9 cellular contexts compared by ENCODE assay signal in genomic region chr4:26083987-26084386, GRCh38.
DNase-seq lines count a peak whose midpoint lies in the region; ATAC-seq, FAIRE-seq and TF ChIP-seq lines count a peak whose summit lies in the region.
"Had no signal": no experiment of that assay in that cellular context is flagged by ENCODE, and none has a peak within 500 bp of the region (broad histone marks: within the 10 kb centered on the region; RNA-seq: fewer than 3 reads in every experiment).

No MANE protein-coding gene starts in this region.

- intact Hi-C loops in aorta (cut with DNase I) = loop anchor here (5.0 to 10.0 kb wide), 4 partner anchors 62 to 331 kb away; no protein-coding TSS in a partner anchor

- FAIRE-seq in H54 (lab: Jason Lieb, UNC) = peak; percentile 91
- FAIRE-seq: A549 had no signal

- no peak for TF ChIP-seq CTCF in fibroblast of the aortic adventitia (IDR thresholded peaks at IDR 0.05; ENCODE audit: insufficient read depth, low read length)

- H3K4me1 ChIP-seq in aorta (ENCODE audit: control insufficient read depth in 1 of 2, insufficient read depth in 2 of 2, low read length in 2 of 2) = no peaks in the 10 kb centered on the region
- H3K4me1 ChIP-seq: A549 had no signal

- ATAC-seq in aorta (ENCODE audit: low FRiP score) = no peak
- ATAC-seq: A549 had no signal

- no peak for TF ChIP-seq POLR2A in H54 (IDR thresholded peaks at IDR 0.05; ENCODE audit: low read depth, low read length)

- no peaks in the 10 kb centered on the region for H3K36me3 ChIP-seq in aorta (ENCODE audit: control insufficient read depth in 1 of 2, insufficient read depth in 2 of 2, low read length in 1 of 2)

- H3K9me3 ChIP-seq in aorta (ENCODE audit: control insufficient read depth, low read length) = no peaks in the 10 kb centered on the region
- H3K9me3 ChIP-seq: A549 had no signal

- no peak overlapping the region for H3K4me3 ChIP-seq in fibroblast of the aortic adventitia (ENCODE audit: low read depth, low read length)
- no peak overlapping the region for H3K4me3 ChIP-seq in aorta (ENCODE audit: low read length in 2 of 2)
- H3K4me3 ChIP-seq: A549 had no signal

- 61 to 69% methylated on average over 4 of the region's 4 CpGs for WGBS in aorta, 2 donors

- DNase-seq in NCI-H2029 (lab: John Stamatoyannopoulos, UW) = peak; percentile 60
- no peak for DNase-seq in NCI-H2029 treated with DMSO at 0.1 percent for 48 hours (lab: John Stamatoyannopoulos, UW)
- peak; percentile 37 for DNase-seq in H54 (ENCODE audit: insufficient read length, low spot score)
- peak; percentile 60 for DNase-seq in NCI-H2196 (lab: John Stamatoyannopoulos, UW; ENCODE audit: unreplicated experiment)
- peak; percentile 87 for DNase-seq in fibroblast of the aortic adventitia (ENCODE audit: low read depth)
- no peak for DNase-seq in aorta
- DNase-seq in cerebellum (ENCODE audit: low spot score) = no peak
- no peak for DNase-seq in UCSD-AML1 (lab: John Stamatoyannopoulos, UW; ENCODE audit: unreplicated experiment)

- H3K27me3 ChIP-seq in aorta (ENCODE audit: control insufficient read depth in 1 of 2, insufficient read depth in 2 of 2, low read length in 1 of 2) = no peaks in the 10 kb centered on the region

- H3K27ac ChIP-seq in aorta (ENCODE audit: low read depth in 1 of 2, low read length in 2 of 2) = no peak overlapping the region
- H3K27ac ChIP-seq: A549 had no signal

Comparison
In these comparisons a context has a peak if more than half of its experiments do, and no peak if none do; other contexts are left out.
1. DNase-seq: peak in NCI-H2029 (single experiment), H54 (single experiment), NCI-H2196 (single experiment) and fibroblast of the aortic adventitia (single experiment); none in NCI-H2029 treated with DMSO at 0.1 percent for 48 hours (single experiment), aorta (0 of 2), cerebellum (single experiment) and UCSD-AML1 (single experiment).